Comparison of ENCODE assay signal across 1 cellular context in genomic region chr4:179040259-179040658, GRCh38.
TF ChIP-seq lines count a peak whose summit lies in the region.

No MANE protein-coding gene starts in this region.

TF ChIP-seq in K562, 482 proteins besides CTCF, POLR2A, EP300 and RAD21:
- 0 out of 2 replicates have a peak, but pooled peaks have one; percentile 11 for TF ChIP-seq TFE3 (CRISPR knock-in tag; IDR thresholded peaks at IDR 0.05)
- TF ChIP-seq MYC (IDR thresholded peaks at IDR 0.05; ENCODE audit: low read depth, low read length), result no peak
- no peak for TF ChIP-seq MYC (CRISPR knock-in tag; IDR thresholded peaks at IDR 0.05; ENCODE audit: borderline replicate concordance, low read depth)
TF ChIP-seq in K562: peak in this region for 1.
